Comparison of ENCODE assay signal across 2 cellular contexts in the genomic region with DNA sequence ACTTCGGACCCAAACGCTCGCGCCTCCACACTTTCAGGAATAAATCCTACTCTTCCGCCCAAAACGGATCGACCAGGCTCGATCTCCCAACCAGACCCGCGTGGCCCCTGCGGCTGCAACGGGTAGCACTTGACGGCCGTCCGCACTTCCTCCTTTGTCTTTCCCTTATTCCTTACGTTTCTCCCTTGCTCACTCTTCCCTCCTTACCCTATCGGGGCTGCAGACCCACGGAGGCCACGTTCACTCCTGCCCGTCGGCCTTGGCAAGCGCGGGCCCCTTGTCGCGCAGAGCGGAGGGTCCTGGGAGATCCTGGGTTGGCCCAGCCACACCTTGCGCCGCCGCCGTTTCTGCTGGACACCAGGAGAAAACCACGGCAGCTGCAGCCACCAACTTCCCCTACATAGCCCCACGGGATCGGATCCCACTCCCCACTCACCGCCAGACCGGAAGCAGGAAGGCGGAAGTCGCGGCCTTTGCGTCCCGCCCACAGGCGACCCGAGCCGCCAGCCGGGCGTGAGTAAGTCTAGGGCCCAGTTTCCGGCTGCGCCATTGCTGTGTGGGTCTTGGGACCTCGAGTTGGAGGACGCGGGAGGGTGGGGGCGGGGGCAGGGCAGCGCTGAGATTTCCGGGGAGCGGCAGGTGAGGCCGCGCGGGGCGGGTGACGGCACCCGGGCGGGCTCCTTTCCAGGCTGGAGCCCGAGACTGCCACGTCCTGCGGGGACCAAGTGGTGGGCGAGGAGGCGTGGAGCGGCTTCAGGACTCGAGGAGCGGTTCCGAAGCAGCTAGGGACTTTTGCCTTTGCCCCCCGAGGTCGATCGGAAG.
A peak's percentile ranks its signal among the peaks of the same experiment; 100 is the strongest.
TF ChIP-seq lines count a peak whose summit lies in the region.

A gene with protein sequence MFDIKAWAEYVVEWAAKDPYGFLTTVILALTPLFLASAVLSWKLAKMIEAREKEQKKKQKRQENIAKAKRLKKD (minus strand): TSS at position 459 of the 822 bp plus-strand sequence. CDS start 2,297 bp downstream, outside the sequence.

TF ChIP-seq in A549, 52 proteins besides CTCF, POLR2A, EP300 and RAD21 (continued from another document):
- no peak for TF ChIP-seq NFE2L2 (conservative IDR thresholded peaks at IDR 0.05; ENCODE audit: low read length)
- TF ChIP-seq RCOR1 (IDR thresholded peaks at IDR 0.05; ENCODE audit: low read depth, low read length): no peak
- no peak for TF ChIP-seq FOSL2 (IDR thresholded peaks at IDR 0.05)
- TF ChIP-seq FOSL2 (CRISPR knock-in tag; IDR thresholded peaks at IDR 0.05): peak; percentile 51
- TF ChIP-seq MAFK (IDR thresholded peaks at IDR 0.05; ENCODE audit: partially characterized antibody): no peak
- no peak for TF ChIP-seq ATOH8 (CRISPR knock-in tag; IDR thresholded peaks at IDR 0.05; ENCODE audit: low read depth)
- no peak; the same call in 1 of the 2 replicates for TF ChIP-seq JUNB (IDR thresholded peaks at IDR 0.05)
- no peak for TF ChIP-seq GATA3 (IDR thresholded peaks at IDR 0.05; ENCODE audit: borderline replicate concordance)
- no peak for TF ChIP-seq EHMT2 (IDR thresholded peaks at IDR 0.05; ENCODE audit: low read depth)
- TF ChIP-seq MAZ (IDR thresholded peaks at IDR 0.05; ENCODE audit: borderline replicate concordance, low read depth, low read length): 0 out of 2 replicates have a peak, but pooled peaks have one; percentile 3
- no peak for TF ChIP-seq ZFP36 (IDR thresholded peaks at IDR 0.05; ENCODE audit: borderline replicate concordance, partially characterized antibody)
- no peak for TF ChIP-seq CHD2 (IDR thresholded peaks at IDR 0.05; ENCODE audit: low read length, partially characterized antibody)
- TF ChIP-seq EHF (CRISPR knock-in tag; IDR thresholded peaks at IDR 0.05): no peak; the same call in 1 of the 2 replicates
- TF ChIP-seq TFCP2L1 (CRISPR knock-in tag; IDR thresholded peaks at IDR 0.05): peak; percentile 75; the same call in 1 of the 2 replicates
- no peak for TF ChIP-seq ZC3H11A (IDR thresholded peaks at IDR 0.05)
- TF ChIP-seq RARB (CRISPR knock-in tag; IDR thresholded peaks at IDR 0.05): no peak
- TF ChIP-seq TP53 (CRISPR knock-in tag; IDR thresholded peaks at IDR 0.05): no peak
- no peak for TF ChIP-seq HOXB13 (CRISPR knock-in tag; IDR thresholded peaks at IDR 0.05; ENCODE audit: low read depth)
- no peak for TF ChIP-seq CBX2 (IDR thresholded peaks at IDR 0.05; ENCODE audit: borderline replicate concordance, low read depth)
- peak; percentile 87 for TF ChIP-seq MAX (IDR thresholded peaks at IDR 0.05)

TF ChIP-seq in WTC11, 78 proteins besides CTCF, POLR2A, EP300 and RAD21 (continued from another document):
- TF ChIP-seq, protein P1, sequence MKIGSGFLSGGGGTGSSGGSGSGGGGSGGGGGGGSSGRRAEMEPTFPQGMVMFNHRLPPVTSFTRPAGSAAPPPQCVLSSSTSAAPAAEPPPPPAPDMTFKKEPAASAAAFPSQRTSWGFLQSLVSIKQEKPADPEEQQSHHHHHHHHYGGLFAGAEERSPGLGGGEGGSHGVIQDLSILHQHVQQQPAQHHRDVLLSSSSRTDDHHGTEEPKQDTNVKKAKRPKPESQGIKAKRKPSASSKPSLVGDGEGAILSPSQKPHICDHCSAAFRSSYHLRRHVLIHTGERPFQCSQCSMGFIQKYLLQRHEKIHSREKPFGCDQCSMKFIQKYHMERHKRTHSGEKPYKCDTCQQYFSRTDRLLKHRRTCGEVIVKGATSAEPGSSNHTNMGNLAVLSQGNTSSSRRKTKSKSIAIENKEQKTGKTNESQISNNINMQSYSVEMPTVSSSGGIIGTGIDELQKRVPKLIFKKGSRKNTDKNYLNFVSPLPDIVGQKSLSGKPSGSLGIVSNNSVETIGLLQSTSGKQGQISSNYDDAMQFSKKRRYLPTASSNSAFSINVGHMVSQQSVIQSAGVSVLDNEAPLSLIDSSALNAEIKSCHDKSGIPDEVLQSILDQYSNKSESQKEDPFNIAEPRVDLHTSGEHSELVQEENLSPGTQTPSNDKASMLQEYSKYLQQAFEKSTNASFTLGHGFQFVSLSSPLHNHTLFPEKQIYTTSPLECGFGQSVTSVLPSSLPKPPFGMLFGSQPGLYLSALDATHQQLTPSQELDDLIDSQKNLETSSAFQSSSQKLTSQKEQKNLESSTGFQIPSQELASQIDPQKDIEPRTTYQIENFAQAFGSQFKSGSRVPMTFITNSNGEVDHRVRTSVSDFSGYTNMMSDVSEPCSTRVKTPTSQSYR (CRISPR knock-in tag; IDR thresholded peaks at IDR 0.05): peak; percentile 64; the same call in 1 of the 2 replicates
- TF ChIP-seq, protein P2, sequence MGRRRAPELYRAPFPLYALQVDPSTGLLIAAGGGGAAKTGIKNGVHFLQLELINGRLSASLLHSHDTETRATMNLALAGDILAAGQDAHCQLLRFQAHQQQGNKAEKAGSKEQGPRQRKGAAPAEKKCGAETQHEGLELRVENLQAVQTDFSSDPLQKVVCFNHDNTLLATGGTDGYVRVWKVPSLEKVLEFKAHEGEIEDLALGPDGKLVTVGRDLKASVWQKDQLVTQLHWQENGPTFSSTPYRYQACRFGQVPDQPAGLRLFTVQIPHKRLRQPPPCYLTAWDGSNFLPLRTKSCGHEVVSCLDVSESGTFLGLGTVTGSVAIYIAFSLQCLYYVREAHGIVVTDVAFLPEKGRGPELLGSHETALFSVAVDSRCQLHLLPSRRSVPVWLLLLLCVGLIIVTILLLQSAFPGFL (CRISPR knock-in tag; IDR thresholded peaks at IDR 0.05; ENCODE audit: borderline replicate concordance): no peak
- TF ChIP-seq ETV6 (CRISPR knock-in tag; IDR thresholded peaks at IDR 0.05): peak; percentile 90
- no peak for TF ChIP-seq E2F4 (CRISPR knock-in tag; IDR thresholded peaks at IDR 0.05; ENCODE audit: borderline replicate concordance, low read depth)
- peak; percentile 84 for TF ChIP-seq SP1 (CRISPR knock-in tag; conservative IDR thresholded peaks at IDR 0.05)
- TF ChIP-seq CREB1 (CRISPR knock-in tag; IDR thresholded peaks at IDR 0.05): peak; percentile 36; the same call in 1 of the 2 replicates
- TF ChIP-seq ELF4 (CRISPR knock-in tag; IDR thresholded peaks at IDR 0.05; ENCODE audit: low read depth): no peak
- TF ChIP-seq GTF2I (CRISPR knock-in tag; conservative IDR thresholded peaks at IDR 0.05): no peak
- TF ChIP-seq NR1H2 (CRISPR knock-in tag; IDR thresholded peaks at IDR 0.05): no peak
- no peak for TF ChIP-seq ZNF512 (CRISPR knock-in tag; IDR thresholded peaks at IDR 0.05; ENCODE audit: borderline replicate concordance)
- TF ChIP-seq ZNF423 (CRISPR knock-in tag; IDR thresholded peaks at IDR 0.05): no peak
- TF ChIP-seq, protein P3, sequence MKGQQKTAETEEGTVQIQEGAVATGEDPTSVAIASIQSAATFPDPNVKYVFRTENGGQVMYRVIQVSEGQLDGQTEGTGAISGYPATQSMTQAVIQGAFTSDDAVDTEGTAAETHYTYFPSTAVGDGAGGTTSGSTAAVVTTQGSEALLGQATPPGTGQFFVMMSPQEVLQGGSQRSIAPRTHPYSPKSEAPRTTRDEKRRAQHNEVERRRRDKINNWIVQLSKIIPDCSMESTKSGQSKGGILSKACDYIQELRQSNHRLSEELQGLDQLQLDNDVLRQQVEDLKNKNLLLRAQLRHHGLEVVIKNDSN (CRISPR knock-in tag; IDR thresholded peaks at IDR 0.05): peak; percentile 13; the same call in 1 of the 2 replicates
- TF ChIP-seq TP53 (CRISPR knock-in tag; IDR thresholded peaks at IDR 0.05): peak; percentile 85
- TF ChIP-seq ZNF219 (CRISPR knock-in tag; IDR thresholded peaks at IDR 0.05; ENCODE audit: borderline replicate concordance): no peak
- TF ChIP-seq NFE2L1 (CRISPR knock-in tag; IDR thresholded peaks at IDR 0.05): no peak
- TF ChIP-seq ZNF232 (CRISPR knock-in tag; IDR thresholded peaks at IDR 0.05): no peak; the same call in 1 of the 2 replicates
- no peak for TF ChIP-seq IRF2 (CRISPR knock-in tag; IDR thresholded peaks at IDR 0.05; ENCODE audit: borderline replicate concordance, low read depth)
- no peak for TF ChIP-seq SMAD4 (CRISPR knock-in tag; IDR thresholded peaks at IDR 0.05)
- no peak; the same call in 1 of the 2 replicates for TF ChIP-seq NFYB (CRISPR knock-in tag; conservative IDR thresholded peaks at IDR 0.05; ENCODE audit: low read depth)
